Comparison of ENCODE assay signal across 11 cellular contexts in the genomic region with DNA sequence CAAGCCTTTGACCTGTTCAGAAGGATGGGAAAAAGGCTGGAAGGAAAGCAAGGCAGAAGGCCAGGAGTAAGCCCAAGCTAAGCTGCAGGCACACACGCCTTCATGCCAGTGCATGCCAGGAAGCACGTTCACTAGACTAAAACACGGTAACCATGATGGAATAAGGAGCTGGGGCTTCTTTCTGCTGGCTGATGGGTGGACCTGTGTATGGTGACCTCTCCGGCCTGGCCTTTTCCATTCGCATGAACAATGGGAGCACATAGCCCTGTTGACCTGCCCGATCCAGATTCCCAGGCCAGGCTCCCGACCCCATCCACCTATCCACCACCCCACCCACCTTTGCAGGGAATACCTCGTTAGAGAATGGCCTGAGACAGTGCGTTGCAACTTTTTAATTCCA. TPM values are rescaled to one million over a fixed set of nuclear protein-coding genes. Genes with fewer than 3 reads are reported as not detected.
"Had no signal": no experiment of that assay in that cellular context is flagged by ENCODE, and none has a peak within 500 bp of the region (broad histone marks: within the 10 kb centered on the region; RNA-seq: fewer than 3 reads in every experiment).

No MANE protein-coding gene starts in this region.

- H3K9me3 ChIP-seq: HAP-1 had no signal

- H2AFZ ChIP-seq: GM23248 had no signal

- H3K36me3 ChIP-seq: HAP-1 had no signal

- DNase-seq: GM23248, GOT3, H7, HFFc6 had no signal

- H3K4me3 ChIP-seq: GM23248, HAP-1 had no signal

- ATAC-seq: HCT116, HepG2 had no signal

- H3K27ac ChIP-seq: GM23248, HL-60 had no signal

- H3K9ac ChIP-seq: GM23248 had no signal

RNA-seq across cellular contexts. Expression of a gene that starts 22.8 kb away (rescaled TPM):
- total RNA-seq: GM23248, H4, H7, HepG2, HFFc6, HT1080 had no signal
- polyA plus RNA-seq: GM23248, IgD-negative memory B cell had no signal
